In the genomic region with DNA sequence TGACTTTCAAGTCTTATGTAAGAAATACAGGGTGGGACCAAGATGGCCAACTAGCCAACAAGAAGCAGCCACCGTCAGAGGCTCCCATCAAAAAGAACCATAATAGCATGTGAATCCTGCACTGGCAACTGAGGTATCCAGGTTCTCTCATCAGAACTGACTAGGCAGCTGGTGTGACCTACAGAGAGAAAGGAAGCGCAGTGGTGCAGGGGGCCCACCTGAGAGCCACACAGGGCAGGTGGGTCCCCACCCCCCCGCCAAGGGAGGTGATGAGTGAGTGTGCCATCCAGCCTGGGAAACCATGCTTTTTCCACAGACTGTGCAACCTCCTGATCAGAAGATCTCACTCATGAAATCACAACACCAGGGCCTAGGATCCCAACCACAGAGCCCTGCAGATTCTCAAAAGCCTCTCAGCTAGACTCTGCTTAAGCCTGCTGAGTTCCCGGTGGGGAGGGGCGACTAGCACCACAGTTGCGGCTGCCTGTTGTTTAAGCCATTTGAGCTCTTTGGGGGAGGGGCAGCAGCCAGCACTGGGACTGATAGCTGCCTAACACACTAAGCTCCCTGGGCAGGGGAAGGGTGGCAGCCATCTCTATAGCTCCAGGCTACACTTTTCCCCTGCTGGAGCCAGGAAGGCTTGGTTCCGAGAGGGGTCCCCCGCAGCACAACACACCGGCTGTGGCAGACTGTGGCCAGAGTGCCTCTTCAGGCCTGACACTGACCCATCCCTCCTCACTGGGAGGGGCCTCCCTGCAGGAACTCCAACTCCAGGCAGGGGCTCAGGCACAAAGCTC, we compare ENCODE assay signal across 2 cellular contexts.
TF ChIP-seq lines count a peak whose summit lies in the region.

No MANE protein-coding gene starts in this region.

TF ChIP-seq in GM23338, 12 proteins besides CTCF, POLR2A, EP300 and RAD21:
- TF ChIP-seq, protein P1, sequence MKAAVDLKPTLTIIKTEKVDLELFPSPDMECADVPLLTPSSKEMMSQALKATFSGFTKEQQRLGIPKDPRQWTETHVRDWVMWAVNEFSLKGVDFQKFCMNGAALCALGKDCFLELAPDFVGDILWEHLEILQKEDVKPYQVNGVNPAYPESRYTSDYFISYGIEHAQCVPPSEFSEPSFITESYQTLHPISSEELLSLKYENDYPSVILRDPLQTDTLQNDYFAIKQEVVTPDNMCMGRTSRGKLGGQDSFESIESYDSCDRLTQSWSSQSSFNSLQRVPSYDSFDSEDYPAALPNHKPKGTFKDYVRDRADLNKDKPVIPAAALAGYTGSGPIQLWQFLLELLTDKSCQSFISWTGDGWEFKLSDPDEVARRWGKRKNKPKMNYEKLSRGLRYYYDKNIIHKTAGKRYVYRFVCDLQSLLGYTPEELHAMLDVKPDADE (IDR thresholded peaks at IDR 0.05), result no peak
- TF ChIP-seq CREB1 (CRISPR knock-in tag; IDR thresholded peaks at IDR 0.05; ENCODE audit: low read depth), result no peak
- no peak for TF ChIP-seq ZNF331 (CRISPR knock-in tag; IDR thresholded peaks at IDR 0.05; ENCODE audit: low read depth)
- TF ChIP-seq EZH2 (IDR thresholded peaks at IDR 0.05; ENCODE audit: low read depth, unreplicated experiment), result no peak
- no peak for TF ChIP-seq ZNF114 (CRISPR knock-in tag; IDR thresholded peaks at IDR 0.05)
- TF ChIP-seq JUNB (IDR thresholded peaks at IDR 0.05; ENCODE audit: unreplicated experiment), result no peak
- TF ChIP-seq POLR2AphosphoS5 (IDR thresholded peaks at IDR 0.05; ENCODE audit: low read depth), result no peak
- TF ChIP-seq, protein P2, sequence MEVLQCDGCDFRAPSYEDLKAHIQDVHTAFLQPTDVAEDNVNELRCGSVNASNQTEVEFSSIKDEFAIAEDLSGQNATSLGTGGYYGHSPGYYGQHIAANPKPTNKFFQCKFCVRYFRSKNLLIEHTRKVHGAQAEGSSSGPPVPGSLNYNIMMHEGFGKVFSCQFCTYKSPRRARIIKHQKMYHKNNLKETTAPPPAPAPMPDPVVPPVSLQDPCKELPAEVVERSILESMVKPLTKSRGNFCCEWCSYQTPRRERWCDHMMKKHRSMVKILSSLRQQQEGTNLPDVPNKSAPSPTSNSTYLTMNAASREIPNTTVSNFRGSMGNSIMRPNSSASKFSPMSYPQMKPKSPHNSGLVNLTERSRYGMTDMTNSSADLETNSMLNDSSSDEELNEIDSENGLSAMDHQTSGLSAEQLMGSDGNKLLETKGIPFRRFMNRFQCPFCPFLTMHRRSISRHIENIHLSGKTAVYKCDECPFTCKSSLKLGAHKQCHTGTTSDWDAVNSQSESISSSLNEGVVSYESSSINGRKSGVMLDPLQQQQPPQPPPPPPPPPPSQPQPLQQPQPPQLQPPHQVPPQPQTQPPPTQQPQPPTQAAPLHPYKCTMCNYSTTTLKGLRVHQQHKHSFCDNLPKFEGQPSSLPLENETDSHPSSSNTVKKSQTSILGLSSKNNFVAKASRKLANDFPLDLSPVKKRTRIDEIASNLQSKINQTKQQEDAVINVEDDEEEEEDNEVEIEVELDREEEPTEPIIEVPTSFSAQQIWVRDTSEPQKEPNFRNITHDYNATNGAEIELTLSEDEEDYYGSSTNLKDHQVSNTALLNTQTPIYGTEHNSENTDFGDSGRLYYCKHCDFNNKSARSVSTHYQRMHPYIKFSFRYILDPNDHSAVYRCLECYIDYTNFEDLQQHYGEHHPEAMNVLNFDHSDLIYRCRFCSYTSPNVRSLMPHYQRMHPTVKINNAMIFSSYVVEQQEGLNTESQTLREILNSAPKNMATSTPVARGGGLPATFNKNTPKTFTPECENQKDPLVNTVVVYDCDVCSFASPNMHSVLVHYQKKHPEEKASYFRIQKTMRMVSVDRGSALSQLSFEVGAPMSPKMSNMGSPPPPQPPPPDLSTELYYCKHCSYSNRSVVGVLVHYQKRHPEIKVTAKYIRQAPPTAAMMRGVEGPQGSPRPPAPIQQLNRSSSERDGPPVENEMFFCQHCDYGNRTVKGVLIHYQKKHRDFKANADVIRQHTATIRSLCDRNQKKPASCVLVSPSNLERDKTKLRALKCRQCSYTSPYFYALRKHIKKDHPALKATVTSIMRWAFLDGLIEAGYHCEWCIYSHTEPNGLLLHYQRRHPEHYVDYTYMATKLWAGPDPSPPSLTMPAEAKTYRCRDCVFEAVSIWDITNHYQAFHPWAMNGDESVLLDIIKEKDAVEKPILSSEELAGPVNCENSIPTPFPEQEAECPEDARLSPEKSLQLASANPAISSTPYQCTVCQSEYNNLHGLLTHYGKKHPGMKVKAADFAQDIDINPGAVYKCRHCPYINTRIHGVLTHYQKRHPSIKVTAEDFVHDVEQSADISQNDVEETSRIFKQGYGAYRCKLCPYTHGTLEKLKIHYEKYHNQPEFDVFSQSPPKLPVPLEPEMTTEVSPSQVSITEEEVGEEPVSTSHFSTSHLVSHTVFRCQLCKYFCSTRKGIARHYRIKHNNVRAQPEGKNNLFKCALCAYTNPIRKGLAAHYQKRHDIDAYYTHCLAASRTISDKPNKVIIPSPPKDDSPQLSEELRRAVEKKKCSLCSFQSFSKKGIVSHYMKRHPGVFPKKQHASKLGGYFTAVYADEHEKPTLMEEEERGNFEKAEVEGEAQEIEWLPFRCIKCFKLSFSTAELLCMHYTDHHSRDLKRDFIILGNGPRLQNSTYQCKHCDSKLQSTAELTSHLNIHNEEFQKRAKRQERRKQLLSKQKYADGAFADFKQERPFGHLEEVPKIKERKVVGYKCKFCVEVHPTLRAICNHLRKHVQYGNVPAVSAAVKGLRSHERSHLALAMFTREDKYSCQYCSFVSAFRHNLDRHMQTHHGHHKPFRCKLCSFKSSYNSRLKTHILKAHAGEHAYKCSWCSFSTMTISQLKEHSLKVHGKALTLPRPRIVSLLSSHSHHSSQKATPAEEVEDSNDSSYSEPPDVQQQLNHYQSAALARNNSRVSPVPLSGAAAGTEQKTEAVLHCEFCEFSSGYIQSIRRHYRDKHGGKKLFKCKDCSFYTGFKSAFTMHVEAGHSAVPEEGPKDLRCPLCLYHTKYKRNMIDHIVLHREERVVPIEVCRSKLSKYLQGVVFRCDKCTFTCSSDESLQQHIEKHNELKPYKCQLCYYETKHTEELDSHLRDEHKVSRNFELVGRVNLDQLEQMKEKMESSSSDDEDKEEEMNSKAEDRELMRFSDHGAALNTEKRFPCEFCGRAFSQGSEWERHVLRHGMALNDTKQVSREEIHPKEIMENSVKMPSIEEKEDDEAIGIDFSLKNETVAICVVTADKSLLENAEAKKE (CRISPR knock-in tag; IDR thresholded peaks at IDR 0.05), result no peak
- no peak for TF ChIP-seq STAT1 (IDR thresholded peaks at IDR 0.05; ENCODE audit: unreplicated experiment)

TF ChIP-seq in H1, 55 proteins besides CTCF, POLR2A, EP300 and RAD21:
- peak; percentile 47 for TF ChIP-seq ASH2L (IDR thresholded peaks at IDR 0.05; ENCODE audit: low read length)
- TF ChIP-seq NANOG (IDR thresholded peaks at IDR 0.05; ENCODE audit: insufficient read depth, low read depth, low read length, poor library complexity, severe bottlenecking), result peak; percentile 18
- TF ChIP-seq HDAC2 (IDR thresholded peaks at IDR 0.05; ENCODE audit: borderline replicate concordance in 1 of 2, low read depth in 2 of 2, low read length in 2 of 2), result 0 out of 4 replicates have a peak, but pooled peaks of 1 of the 2 experiments have one; percentile 38
- TF ChIP-seq SP1 (IDR thresholded peaks at IDR 0.05; ENCODE audit: low read depth, low read length), result 0 out of 2 replicates have a peak, but pooled peaks have one; percentile 45
- TF ChIP-seq JUND (IDR thresholded peaks at IDR 0.05; ENCODE audit: low read length), result no peak
- peak; percentile 11; the same call in 1 of the 2 replicates for TF ChIP-seq KDM1A (IDR thresholded peaks at IDR 0.05; ENCODE audit: borderline replicate concordance, low read length)
- no peak for TF ChIP-seq GTF2F1 (IDR thresholded peaks at IDR 0.05; ENCODE audit: borderline replicate concordance, low read depth, low read length)
